ENCODE assay signal across 24 cellular contexts in the genomic region with DNA sequence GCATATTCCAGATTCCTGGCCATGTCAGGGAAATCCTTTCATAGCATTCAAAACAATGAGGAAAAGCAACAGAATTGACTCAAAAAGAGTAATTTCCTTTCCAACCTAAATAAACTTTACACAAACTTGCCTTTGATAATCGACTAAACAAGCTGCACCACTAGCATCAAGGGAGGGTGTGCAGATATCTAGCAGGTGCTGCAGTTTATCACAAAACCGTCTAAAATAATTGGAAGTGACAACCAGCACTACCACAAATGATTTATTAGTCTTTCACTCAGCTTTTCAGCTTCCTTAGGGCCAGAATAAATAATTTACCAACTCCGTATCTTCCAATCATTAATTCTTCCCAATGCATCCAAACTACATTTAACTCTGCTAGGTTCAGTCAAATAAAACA.
"Had no signal": no experiment of that assay in that cellular context is flagged by ENCODE, and none has a peak within 500 bp of the region (broad histone marks: within the 10 kb centered on the region; RNA-seq: fewer than 3 reads in every experiment).

No MANE protein-coding gene starts in this region.

- ATAC-seq: effector memory CD8-positive, alpha-beta T cell; left cardiac atrium; lower lobe of right lung; psoas muscle; sciatic nerve; stimulated activated memory B cell treated with anti-CD40 and anti-IgM and Interleukin-4, amounts not matched to agents 10 μg/mL and 1 μg/mL and 100 μg/mL, for 72 hours had no signal

- H3K4me2 ChIP-seq: hepatocyte had no signal

- H3K9me3 ChIP-seq: left ventricle myocardium inferior, lower lobe of right lung, psoas muscle, tibial artery, upper lobe of left lung, uterus had no signal

- H2AFZ ChIP-seq: hepatocyte, parathyroid adenoma had no signal

- DNase-seq: effector memory CD8-positive, alpha-beta T cell; erythroblast; foreskin melanocyte; head of caudate nucleus; kidney; left cardiac atrium; left ventricle myocardium inferior; lower lobe of right lung; mesenchymal stem cell; midbrain; psoas muscle; spleen; stimulated activated CD4-positive, alpha-beta T cell treated with anti-CD3 and anti-CD28 coated beads, Interleukin-15, amount 100 ng/mL, for 24 hours; stimulated activated CD4-positive, alpha-beta T cell treated with anti-CD3 and anti-CD28 coated beads, Interleukin-1b, Interleukin-23, amount 100 ng/mL, for 48 hours; stimulated activated CD4-positive, alpha-beta T cell treated with anti-CD3 and anti-CD28 coated beads, Interleukin-4, amount 100 ng/mL, for 24 hours; tibial artery; upper lobe of left lung; uterus had no signal

- H3K9me3 Mint-ChIP-seq: effector memory CD8-positive, alpha-beta T cell; nephron; stimulated activated memory B cell treated with anti-CD40 and anti-IgM and Interleukin-4, amounts not matched to agents 10 μg/mL and 1 μg/mL and 100 μg/mL, for 72 hours had no signal

- H3K4me3 ChIP-seq: hepatocyte, left ventricle myocardium inferior, lower lobe of right lung, psoas muscle, spleen, tibial artery, upper lobe of left lung, uterus had no signal

- H3K27me3 Mint-ChIP-seq: effector memory CD8-positive, alpha-beta T cell; stimulated activated memory B cell treated with anti-CD40 and anti-IgM and Interleukin-4, amounts not matched to agents 10 μg/mL and 1 μg/mL and 100 μg/mL, for 72 hours; stimulated activated naive CD8-positive, alpha-beta T cell treated with anti-CD3 and anti-CD28 coated beads, Interleukin-15, Interleukin-2, amounts not matched to agents 100 ng/mL and 50 ng/mL, for 24 hours had no signal

- H3K27me3 ChIP-seq: hepatocyte, spleen, tibial artery, upper lobe of left lung, uterus had no signal

- H3K36me3 ChIP-seq: left ventricle myocardium inferior, lower lobe of right lung, tibial artery, upper lobe of left lung, uterus had no signal

- H3K27ac ChIP-seq: hepatocyte, left ventricle myocardium inferior, lower lobe of right lung, parathyroid adenoma, psoas muscle, spleen, tibial artery, upper lobe of left lung, uterus had no signal

- H3K9ac ChIP-seq: parathyroid adenoma had no signal

- H3K27ac Mint-ChIP-seq: nephron; stimulated activated memory B cell treated with anti-CD40 and anti-IgM and Interleukin-4, amounts not matched to agents 10 μg/mL and 1 μg/mL and 100 μg/mL, for 72 hours; stimulated activated naive CD8-positive, alpha-beta T cell treated with anti-CD3 and anti-CD28 coated beads, Interleukin-15, Interleukin-2, amounts not matched to agents 100 ng/mL and 50 ng/mL, for 24 hours had no signal

- H3K4me1 ChIP-seq: lower lobe of right lung, upper lobe of left lung, uterus had no signal

- H3K4me3 Mint-ChIP-seq: effector memory CD8-positive, alpha-beta T cell; nephron; stimulated activated memory B cell treated with anti-CD40 and anti-IgM and Interleukin-4, amounts not matched to agents 10 μg/mL and 1 μg/mL and 100 μg/mL, for 72 hours; stimulated activated naive CD8-positive, alpha-beta T cell treated with anti-CD3 and anti-CD28 coated beads, Interleukin-15, Interleukin-2, amounts not matched to agents 100 ng/mL and 50 ng/mL, for 24 hours had no signal
